22 cellular contexts compared by ENCODE assay signal in the genomic region with DNA sequence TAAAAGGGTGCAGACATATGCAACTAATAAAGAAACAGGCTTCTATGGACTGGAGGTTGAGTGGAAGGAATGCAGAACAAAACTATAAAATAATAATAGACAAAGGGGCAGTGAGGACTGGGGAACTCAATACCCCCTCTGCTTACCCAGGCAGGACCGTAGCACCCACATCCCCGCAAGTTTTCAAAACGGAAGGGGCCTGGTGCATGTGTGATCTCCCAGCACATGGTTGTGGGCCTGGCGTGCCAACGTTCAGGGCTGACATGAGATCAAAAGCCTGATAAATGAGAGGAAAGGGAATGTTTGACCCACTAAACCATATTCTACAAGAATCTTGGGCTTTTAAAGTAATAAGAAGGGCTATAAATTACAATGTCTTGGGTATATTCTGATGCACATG.
"Had no signal": no experiment of that assay in that cellular context is flagged by ENCODE, and none has a peak within 500 bp of the region (broad histone marks: within the 10 kb centered on the region; RNA-seq: fewer than 3 reads in every experiment).

No MANE protein-coding gene starts in this region.

- ATAC-seq: activated CD8-positive, alpha-beta T cell treated with anti-CD3 and anti-CD28 coated beads, Interleukin-2, amount 10 ng/mL, durations not matched to agents 7 days and 5 days; PC-3; T-helper 17 cell; WTC11 had no signal

- H3K27ac Mint-ChIP-seq: activated CD8-positive, alpha-beta T cell treated with anti-CD3 and anti-CD28 coated beads, Interleukin-2, amount 10 ng/mL, durations not matched to agents 7 days and 5 days; activated naive CD4-positive, alpha-beta T cell treated with anti-CD3 and anti-CD28 coated beads, Interleukin-2, amount 50 U/mL, for 24 hours; T-helper 17 cell; WTC11 had no signal

- H3K27me3 ChIP-seq: ascending aorta had no signal

- H3K36me3 ChIP-seq: ascending aorta, SJSA1 had no signal

- H3K36me3 Mint-ChIP-seq: activated naive CD4-positive, alpha-beta T cell treated with anti-CD3 and anti-CD28 coated beads, Interleukin-2, amount 50 U/mL, for 24 hours; brain; WTC11 had no signal

- H3K4me3 ChIP-seq: ascending aorta, SJSA1 had no signal

- H3K4me1 Mint-ChIP-seq: activated naive CD4-positive, alpha-beta T cell treated with anti-CD3 and anti-CD28 coated beads, Interleukin-2, amount 50 U/mL, for 24 hours; T-helper 17 cell; WTC11 had no signal

- H3K4me3 Mint-ChIP-seq: activated CD8-positive, alpha-beta T cell treated with anti-CD3 and anti-CD28 coated beads, Interleukin-2, amount 10 ng/mL, durations not matched to agents 7 days and 5 days; activated naive CD4-positive, alpha-beta T cell treated with anti-CD3 and anti-CD28 coated beads, Interleukin-2, amount 50 U/mL, for 24 hours; T-helper 17 cell; WTC11 had no signal

- H3K4me1 ChIP-seq: SJSA1 had no signal

- H3K27ac ChIP-seq: SJSA1 had no signal

- DNase-seq: activated CD4-positive, alpha-beta T cell treated with anti-CD3 and anti-CD28 coated beads for 48 hours; activated CD4-positive, alpha-beta T cell treated with anti-CD3 and anti-CD28 coated beads, Interleukin-2, amount 50 U/mL, for 4 hours; activated CD4-positive, CD25-positive, alpha-beta regulatory T cell treated with anti-CD3 and anti-CD28 coated beads, Interleukin-2, amount 50 U/mL, for 72 hours; activated CD8-positive, alpha-beta memory T cell treated with anti-CD3 and anti-CD28 coated beads, Interleukin-2, amount 50 U/mL, for 48 hours; activated CD8-positive, alpha-beta T cell treated with anti-CD3 and anti-CD28 coated beads, Interleukin-2, amount 10 ng/mL, durations not matched to agents 7 days and 5 days; activated T-cell treated with anti-CD3 and anti-CD28 coated beads, Interleukin-2, amount 50 U/mL, for 1 hour; amniotic stem cell; KG1; NCI-H1048; NCI-H146; NCI-H187 treated with DMSO at 0.1 percent for 48 hours; NCI-H2171; NCI-H69; PC-3; SHP77; T-helper 17 cell; T-helper 9 cell had no signal

- H3K27me3 Mint-ChIP-seq: T-helper 17 cell had no signal

- H3K9me3 Mint-ChIP-seq: WTC11 had no signal

- H3K9me3 ChIP-seq: ascending aorta, SJSA1 had no signal
